In the genomic region with DNA sequence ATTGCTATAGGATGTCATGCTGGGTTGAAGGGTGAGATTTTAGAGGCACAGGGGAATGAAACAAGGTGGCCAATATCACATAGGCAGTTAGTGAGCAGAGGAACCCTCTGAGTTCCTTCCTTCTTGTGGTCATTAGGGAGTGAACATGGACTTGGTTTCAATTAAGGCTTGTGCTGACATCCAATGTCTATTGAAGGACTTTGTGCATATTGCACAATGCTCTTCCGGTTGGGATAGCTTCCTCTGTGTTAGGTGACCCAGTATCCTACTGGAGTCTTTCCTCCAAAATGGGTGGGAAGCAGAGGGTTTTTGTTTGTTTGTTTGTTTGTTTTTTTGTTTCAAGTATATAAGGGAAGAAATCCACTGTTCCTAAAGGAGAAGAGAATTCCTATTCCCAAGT, we compare ENCODE assay signal across 18 cellular contexts.
DNase-seq lines count a peak whose midpoint lies in the region; ATAC-seq and TF ChIP-seq lines count a peak whose summit lies in the region.
"Had no signal": no experiment of that assay in that cellular context is flagged by ENCODE, and none has a peak within 500 bp of the region (broad histone marks: within the 10 kb centered on the region; RNA-seq: fewer than 3 reads in every experiment).

No MANE protein-coding gene starts in this region.

- H3K23ac ChIP-seq in IMR-90 (ENCODE audit: low read depth, low read length) = no peak overlapping the region

- no peaks in the 10 kb centered on the region for H3K27me3 ChIP-seq in IMR-90 (ENCODE audit: control insufficient read depth, insufficient read depth, low read length)
- no peaks in the 10 kb centered on the region for H3K27me3 ChIP-seq in heart left ventricle
- no peaks in the 10 kb centered on the region for H3K27me3 ChIP-seq in left lung
- H3K27me3 ChIP-seq: BE2C, MG63 had no signal

- H3K4me3 Mint-ChIP-seq in stimulated activated effector memory CD8-positive, alpha-beta T cell treated with anti-CD3 and anti-CD28 coated beads, Interleukin-12 subunit alpha, Interleukin-12 subunit beta, amount 100 ng/mL, for 72 hours = no peak overlapping the region
- H3K4me3 Mint-ChIP-seq: CD4-positive, alpha-beta memory T cell; GM23338 had no signal

- TF ChIP-seq POLR2A in IMR-90 (IDR thresholded peaks at IDR 0.05; ENCODE audit: low read depth, low read length) (no peak), heart left ventricle (IDR thresholded peaks at IDR 0.05) (no peak)

- no TSS peak for BruUV-seq in IMR-90 (replicated peaks; lab: Mats Ljungman, UMichigan)

- no peak overlapping the region for H3K18ac ChIP-seq in IMR-90 (ENCODE audit: low read depth, low read length)

- H2AFZ ChIP-seq in IMR-90 (replicated peaks; ENCODE audit: low read length, poor library complexity) = no peak overlapping the region

- H2BK20ac ChIP-seq in IMR-90 (ENCODE audit: low read depth, low read length) = no peak overlapping the region

- no peaks in the 10 kb centered on the region for H4K20me1 ChIP-seq in IMR-90 (ENCODE audit: insufficient read depth, low read length)

- 0 out of 2 replicates have a peak overlapping the region, but pooled peaks have one; percentile 9 for H2AK5ac ChIP-seq in IMR-90 (ENCODE audit: low read depth, low read length)

- no peak for ATAC-seq in IMR-90 (ENCODE audit: low read depth)
- peak; percentile 60 to 81 (median 72) for ATAC-seq in heart left ventricle
- peak; percentile 33 for ATAC-seq in mucosa of descending colon
- no peak for ATAC-seq in left lung
- no peak for ATAC-seq in stimulated activated effector memory CD8-positive, alpha-beta T cell treated with anti-CD3 and anti-CD28 coated beads, Interleukin-12 subunit alpha, Interleukin-12 subunit beta, amount 100 ng/mL, for 72 hours
- ATAC-seq in HG02852 (IDR thresholded peaks at IDR 0.05; ENCODE audit: unreplicated experiment) = no peak
- ATAC-seq: GM23338 had no signal

- H3K4me1 ChIP-seq in IMR-90 (ENCODE audit: control insufficient read depth, insufficient read depth, low read length) (peaks cover 2% of the 10 kb centered on the region), heart left ventricle (peaks cover 0 to 57% (median 39%) of the 10 kb centered on the region in 12 donors), mucosa of descending colon (ENCODE audit: low read depth) (no peaks in the 10 kb centered on the region), left lung (no peaks in the 10 kb centered on the region)
- H3K4me1 ChIP-seq: BE2C had no signal

- H2BK15ac ChIP-seq in IMR-90 (ENCODE audit: low read depth, low read length) = no peak overlapping the region

- H4K5ac ChIP-seq in IMR-90 (ENCODE audit: low read depth, low read length) = no peak overlapping the region

- no peak overlapping the region for H2AK9ac ChIP-seq in IMR-90 (replicated peaks; ENCODE audit: low read depth, low read length, poor library complexity)

- dilution Hi-C loops in IMR-90 (cut with HindIII; ENCODE audit: low sequenced_read_pairs, unreplicated experiment) = no loop called here

- intact Hi-C loops in IMR-90 (cut with micrococcal nuclease) = no loop called here
- intact Hi-C loops in heart left ventricle (cut with DNase I) = loop anchor here in 3 of 10 donors (10.0 kb wide), 3 partner anchors 57 to 193 kb away; no protein-coding TSS in a partner anchor
- intact Hi-C loops in mucosa of descending colon (cut with DNase I, micrococcal nuclease) = loop anchor here in 1 of 2 donors (2.0 kb wide), 1 partner anchor 67 kb away; no protein-coding TSS in a partner anchor
- intact Hi-C loops in left lung (cut with DNase I) = no loop called here

- no peaks in the 10 kb centered on the region for H3K79me1 ChIP-seq in IMR-90 (ENCODE audit: low read depth in 1 of 2, low read length in 2 of 2)

- no peaks in the 10 kb centered on the region for H3K4me1 Mint-ChIP-seq in stimulated activated effector memory CD8-positive, alpha-beta T cell treated with anti-CD3 and anti-CD28 coated beads, Interleukin-12 subunit alpha, Interleukin-12 subunit beta, amount 100 ng/mL, for 72 hours
- H3K4me1 Mint-ChIP-seq: CD4-positive, alpha-beta memory T cell; GM23338 had no signal

- no peak overlapping the region for H3K4me3 ChIP-seq in IMR-90 (ENCODE audit: insufficient read depth, low read depth, low read length)
- H3K4me3 ChIP-seq in heart left ventricle = no peak overlapping the region
- no peak overlapping the region for H3K4me3 ChIP-seq in mucosa of descending colon
- no peak overlapping the region for H3K4me3 ChIP-seq in left lung
- H3K4me3 ChIP-seq: GM23338, MG63 had no signal

- no peak for DNase-seq in IMR-90
- peak; percentile 56 for DNase-seq in OCI-M1 (lab: John Stamatoyannopoulos, UW)
- DNase-seq in heart left ventricle = no peak
- DNase-seq in mucosa of descending colon = no peak
- no peak for DNase-seq in left lung
- no peak for DNase-seq in stimulated activated effector memory CD8-positive, alpha-beta T cell treated with anti-CD3 and anti-CD28 coated beads, Interleukin-12 subunit alpha, Interleukin-12 subunit beta, amount 100 ng/mL, for 72 hours (ENCODE audit: low spot score in 2 of 2)
- no peak for DNase-seq in DMS153 treated with DMSO at 0.1 percent for 48 hours (lab: John Stamatoyannopoulos, UW; ENCODE audit: unreplicated experiment)
- DNase-seq: ACHN; BE2C; CD4-positive, alpha-beta memory T cell; MG63; NCI-H1417 treated with DMSO at 0.1 percent for 48 hours; NCI-H2029 treated with DMSO at 0.1 percent for 48 hours; NCI-H510A; RPMI8226 had no signal

- in situ Hi-C loops in IMR-90 (cut with MboI; ENCODE audit: low sequenced_read_pairs) = no loop called here

- no peak overlapping the region for H3K56ac ChIP-seq in IMR-90 (ENCODE audit: extremely low read depth, insufficient read depth, low read length)

- no peak for TF ChIP-seq CTCF in IMR-90 (conservative IDR thresholded peaks at IDR 0.05; ENCODE audit: low read depth, low read length)
- TF ChIP-seq CTCF in heart left ventricle (IDR thresholded peaks at IDR 0.05) = no peak
- no peak for TF ChIP-seq CTCF in mucosa of descending colon (IDR thresholded peaks at IDR 0.05)
- TF ChIP-seq CTCF in left lung (IDR thresholded peaks at IDR 0.05) = no peak

- H3K36me3 ChIP-seq in IMR-90 (ENCODE audit: control insufficient read depth, insufficient read depth, low read length) (no peaks in the 10 kb centered on the region), heart left ventricle (no peaks in the 10 kb centered on the region), mucosa of descending colon (ENCODE audit: low read depth) (no peaks in the 10 kb centered on the region), left lung (no peaks in the 10 kb centered on the region)
- H3K36me3 ChIP-seq: BE2C, MG63 had no signal

- 0 out of 2 replicates have a peak, but pooled peaks cover 2% of the 10 kb centered on the region for H3K9me1 ChIP-seq in IMR-90 (ENCODE audit: insufficient read depth, low read length)

- H3K9ac ChIP-seq in IMR-90 (ENCODE audit: low read depth, low read length) = no peak overlapping the region
- H3K9ac ChIP-seq: KMS-11 had no signal

- H3K14ac ChIP-seq in IMR-90 (replicated peaks; ENCODE audit: low read depth, low read length) = no peak overlapping the region

- H4K8ac ChIP-seq in IMR-90 (ENCODE audit: low read depth in 2 of 2, low read length in 2 of 2) = no peak overlapping the region

- H2BK120ac ChIP-seq in IMR-90 (ENCODE audit: low read depth, low read length) = no peak overlapping the region

- H3K4me2 ChIP-seq in IMR-90 (ENCODE audit: low read depth, low read length) = no peak overlapping the region
- H3K4me2 ChIP-seq: GM23338, KMS-11 had no signal

- H3K27ac ChIP-seq in IMR-90 (ENCODE audit: insufficient read depth, low read length) (no peak overlapping the region), heart left ventricle (peak overlapping the region in 11 of 12 donors; percentile 6 to 72 (median 60)), left lung (no peak overlapping the region)
- H3K27ac ChIP-seq: KMS-11 had no signal

- H3K4ac ChIP-seq in IMR-90 (ENCODE audit: low read depth, low read length) = no peak overlapping the region

- TF ChIP-seq RAD21 in IMR-90 (IDR thresholded peaks at IDR 0.05; ENCODE audit: low read length) = no peak

- no peak overlapping the region for H2BK5ac ChIP-seq in IMR-90 (ENCODE audit: low read depth, low read length, poor library complexity, severe bottlenecking)

- POLR2A ChIA-PET in IMR-90 (lab: Charles Lee; ENCODE audit: unreplicated experiment) = no interaction called here

- no peak overlapping the region for H4K91ac ChIP-seq in IMR-90 (ENCODE audit: insufficient read depth, low read depth, low read length)

- H3K9me3 ChIP-seq in IMR-90 (ENCODE audit: control insufficient read depth, insufficient read depth, low read length) = no peaks in the 10 kb centered on the region
- no peaks in the 10 kb centered on the region for H3K9me3 ChIP-seq in heart left ventricle
- no peaks in the 10 kb centered on the region for H3K9me3 ChIP-seq in mucosa of descending colon
- H3K9me3 ChIP-seq in left lung = no peaks in the 10 kb centered on the region
- H3K9me3 ChIP-seq: BE2C, MG63 had no signal

- H3K9me3 Mint-ChIP-seq in stimulated activated effector memory CD8-positive, alpha-beta T cell treated with anti-CD3 and anti-CD28 coated beads, Interleukin-12 subunit alpha, Interleukin-12 subunit beta, amount 100 ng/mL, for 72 hours = peaks cover 17% of the 10 kb centered on the region
- H3K9me3 Mint-ChIP-seq: GM23338 had no signal

- H3K36me3 Mint-ChIP-seq in stimulated activated effector memory CD8-positive, alpha-beta T cell treated with anti-CD3 and anti-CD28 coated beads, Interleukin-12 subunit alpha, Interleukin-12 subunit beta, amount 100 ng/mL, for 72 hours = no peaks in the 10 kb centered on the region
- H3K36me3 Mint-ChIP-seq: CD4-positive, alpha-beta memory T cell had no signal

- CTCF ChIA-PET in IMR-90 (lab: Yijun Ruan, JAX) = no interaction called here

- H3K27ac Mint-ChIP-seq in stimulated activated effector memory CD8-positive, alpha-beta T cell treated with anti-CD3 and anti-CD28 coated beads, Interleukin-12 subunit alpha, Interleukin-12 subunit beta, amount 100 ng/mL, for 72 hours = no peak overlapping the region
- H3K27ac Mint-ChIP-seq: CD4-positive, alpha-beta memory T cell; GM23338 had no signal

- no CpG with 5 or more reads among the region's 1 CpG for whole genome bisulfite sequencing in IMR-90 (ENCODE audit: extremely low coverage in 2 of 2, insufficient read length in 1 of 2), 2 experiments
- 4 to 18% (median 13%) methylated on average over 1 of the region's 1 CpG for WGBS in heart left ventricle, 4 donors

TF ChIP-seq in IMR-90, 13 proteins besides CTCF, POLR2A, EP300 and RAD21 (continues in another document):
- TF ChIP-seq CEBPB (IDR thresholded peaks at IDR 0.05; ENCODE audit: low read depth, low read length) (peak; percentile 79), SMC3 (IDR thresholded peaks at IDR 0.05; ENCODE audit: low read depth, low read length) (no peak)
- TF ChIP-seq, protein P1, sequence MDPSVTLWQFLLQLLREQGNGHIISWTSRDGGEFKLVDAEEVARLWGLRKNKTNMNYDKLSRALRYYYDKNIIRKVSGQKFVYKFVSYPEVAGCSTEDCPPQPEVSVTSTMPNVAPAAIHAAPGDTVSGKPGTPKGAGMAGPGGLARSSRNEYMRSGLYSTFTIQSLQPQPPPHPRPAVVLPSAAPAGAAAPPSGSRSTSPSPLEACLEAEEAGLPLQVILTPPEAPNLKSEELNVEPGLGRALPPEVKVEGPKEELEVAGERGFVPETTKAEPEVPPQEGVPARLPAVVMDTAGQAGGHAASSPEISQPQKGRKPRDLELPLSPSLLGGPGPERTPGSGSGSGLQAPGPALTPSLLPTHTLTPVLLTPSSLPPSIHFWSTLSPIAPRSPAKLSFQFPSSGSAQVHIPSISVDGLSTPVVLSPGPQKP (IDR thresholded peaks at IDR 0.05; ENCODE audit: borderline replicate concordance, low read depth, low read length) = no peak

Comparison
In these comparisons a context has a peak if more than half of its experiments do, and no peak if none do; other contexts are left out.
1. ATAC-seq: peak in heart left ventricle (4 of 4) and mucosa of descending colon (single experiment); none in IMR-90 (single experiment), left lung (single experiment), stimulated activated effector memory CD8-positive, alpha-beta T cell treated with anti-CD3 and anti-CD28 coated beads, Interleukin-12 subunit alpha, Interleukin-12 subunit beta, amount 100 ng/mL, for 72 hours (single experiment) and HG02852 (single experiment).
2. H3K27ac ChIP-seq: peak in heart left ventricle (11 of 12); none in IMR-90 (single experiment) and left lung (0 of 2).